In genomic region chr20:64285579-64286427, GRCh38 we compare ENCODE assay signal across 8 cellular contexts.
DNase-seq lines count a peak whose midpoint lies in the region; ATAC-seq lines count a peak whose summit lies in the region.

No MANE protein-coding gene starts in this region.

- ATAC-seq in GM21381 (IDR thresholded peaks at IDR 0.05; ENCODE audit: unreplicated experiment) (peak; percentile 92), HG03520 (IDR thresholded peaks at IDR 0.05; ENCODE audit: unreplicated experiment) (peak; percentile 88)

- DNase-seq in DMS 273 treated with DMSO at 0.1 percent for 48 hours (lab: John Stamatoyannopoulos, UW) (peak; percentile 60), NOMO-1 treated with DMSO at 0.1 percent for 48 hours (lab: John Stamatoyannopoulos, UW; ENCODE audit: unreplicated experiment) (peak; percentile 44), midbrain (lab: John Stamatoyannopoulos, UW) (peak; percentile 40)
- DNase-seq in activated CD8-positive, alpha-beta memory T cell treated with anti-CD3 and anti-CD28 coated beads for 24 hours, result peak; percentile 85
- peak; percentile 71 for DNase-seq in effector CD8-positive, alpha-beta T cell (lab: John Stamatoyannopoulos, UW)
- DNase-seq in stimulated activated CD8-positive, alpha-beta memory T cell treated with anti-CD3 and anti-CD28 coated beads, Interleukin-2, amount 100 ng/mL, for 48 hours (ENCODE audit: low read depth in 2 of 2), result peak; percentile 82 to 95

Comparison
In these comparisons a context has a peak if more than half of its experiments do, and no peak if none do; other contexts are left out.
1. Peak in every context shown above with its lines: DNase-seq and ATAC-seq.